20 cellular contexts compared by ENCODE assay signal in the genomic region with DNA sequence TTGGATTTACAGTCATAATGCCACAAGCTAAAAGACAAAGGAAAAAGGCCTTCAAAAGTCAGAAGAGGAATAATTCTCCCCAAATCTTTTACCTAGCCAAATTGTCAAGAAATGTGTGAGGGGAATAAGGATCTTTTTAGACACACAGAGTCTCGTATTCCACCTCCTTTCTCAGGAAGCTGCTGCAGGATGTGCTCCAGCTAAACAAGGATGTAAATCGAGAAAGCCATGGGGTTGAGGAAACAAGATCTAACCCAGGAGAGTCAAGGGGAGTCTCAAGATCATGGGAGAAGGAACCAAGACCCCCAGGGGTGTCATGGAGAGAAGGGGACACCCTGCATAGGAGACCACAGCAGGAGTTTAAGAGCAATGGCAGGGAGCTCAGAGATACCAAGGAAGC.
DNase-seq lines count a peak whose midpoint lies in the region; ATAC-seq, FAIRE-seq and TF ChIP-seq lines count a peak whose summit lies in the region.
"Had no signal": no experiment of that assay in that cellular context is flagged by ENCODE, and none has a peak within 500 bp of the region (broad histone marks: within the 10 kb centered on the region; RNA-seq: fewer than 3 reads in every experiment).

No MANE protein-coding gene starts in this region.

- H3K36me3 ChIP-seq in Panc1 (ENCODE audit: control insufficient read depth, insufficient read depth, low read length) (no peaks in the 10 kb centered on the region), GM12878 (ENCODE audit: control insufficient read depth in 2 of 2, insufficient read depth in 2 of 2, low read length in 1 of 2) (peaks cover 0 to 1% of the 10 kb centered on the region in 2 experiments; a peak in 3 of 4 replicates), BE2C (peaks cover 16% of the 10 kb centered on the region)

- CTCF ChIA-PET in Calu3 (lab: Charles Lee): no interaction called here
- CTCF ChIA-PET in Panc1 (lab: Charles Lee): interaction anchor here (0.5 kb wide), 1 partner anchor 1129 kb away, joined by 9 read pairs; no protein-coding TSS in a partner anchor
- CTCF ChIA-PET in GM12878 (lab: Yijun Ruan, JAX): interaction anchor here (0.6 kb wide), 1 partner anchor 191 kb away, joined by 3 read pairs; no protein-coding TSS in a partner anchor

- no peak for FAIRE-seq in GM12878 (lab: Jason Lieb, UNC)
- FAIRE-seq: A549, D721Med, G401.6, GM12892, H1 had no signal

- ATAC-seq in Panc1: no peak
- ATAC-seq in GM12878: no peak
- no peak for ATAC-seq in naive B cell (ENCODE audit: low read depth in 2 of 2)
- no peak for ATAC-seq in stimulated activated naive CD8-positive, alpha-beta T cell treated with anti-CD3 and anti-CD28 coated beads, Interleukin-15, Interleukin-2, amounts not matched to agents 100 U/mL and 50 U/mL, for 24 hours
- ATAC-seq: A549, HCT116 had no signal

- no peak overlapping the region for H3K9ac ChIP-seq in GM12878 (ENCODE audit: control insufficient read depth, insufficient read depth, low read length)
- H3K9ac ChIP-seq: BLaER1 treated with 17β-estradiol and CSF1 and Interleukin-3, amounts not matched to agents 10 nM and 100 nM had no signal

- no peaks in the 10 kb centered on the region for H3K27me3 ChIP-seq in Panc1 (ENCODE audit: control insufficient read depth, insufficient read depth, low read length)
- H3K27me3 ChIP-seq in GM12878 (replicated peaks in 1 of 2; ENCODE audit: control insufficient read depth in 2 of 2, insufficient read depth in 2 of 2, low read length in 1 of 2): no peaks in the 10 kb centered on the region
- no peaks in the 10 kb centered on the region for H3K27me3 ChIP-seq in BE2C
- H3K27me3 ChIP-seq: BLaER1 treated with 17β-estradiol and CSF1 and Interleukin-3, amounts not matched to agents 10 nM and 100 nM had no signal

- TF ChIP-seq CTCF in Calu3 (IDR thresholded peaks at IDR 0.05; ENCODE audit: unreplicated experiment) (no peak), Panc1 (IDR thresholded peaks at IDR 0.05) (no peak), GM12878 (IDR thresholded peaks at IDR 0.05 in 2 of 3, conservative IDR thresholded peaks at IDR 0.05 in 1 of 3; ENCODE audit: control insufficient read depth in 2 of 3, extremely low read depth in 1 of 3, insufficient read depth in 1 of 3, low read depth in 3 of 3, low read length in 3 of 3) (no peak), BE2C (IDR thresholded peaks at IDR 0.05; ENCODE audit: low read depth, low read length) (no peak)

- H3K27ac Mint-ChIP-seq in Calu3 (ENCODE audit: unreplicated experiment) (peak overlapping the region; percentile 62), naive B cell (peak overlapping the region in 4 of 6 donors; percentile 55 to 93 (median 68))
- H3K27ac Mint-ChIP-seq: CD4-positive, alpha-beta T cell had no signal

- in situ Hi-C loops in Panc1 (cut with HindIII; ENCODE audit: low pct_unique_long_range_greater_than_20kb, low sequenced_read_pairs): no loop called here
- in situ Hi-C loops in GM12878 (cut with MboI): no loop called here

- TF ChIP-seq POLR2A in GM12878 (IDR thresholded peaks at IDR 0.05; ENCODE audit: low read depth, low read length): no peak

- H3K27ac ChIP-seq in Panc1 (ENCODE audit: low read length): no peak overlapping the region
- no peak overlapping the region for H3K27ac ChIP-seq in GM12878 (ENCODE audit: control insufficient read depth, insufficient read depth)
- H3K27ac ChIP-seq: A549; BLaER1 treated with 17β-estradiol and CSF1 and Interleukin-3, amounts not matched to agents 10 nM and 100 nM had no signal

- POLR2A ChIA-PET in Panc1 (lab: Charles Lee) (no interaction called here), GM12878 (lab: Charles Lee) (no interaction called here)

- H3K36me3 Mint-ChIP-seq in Calu3 (ENCODE audit: insufficient read depth, unreplicated experiment) (peaks cover 9% of the 10 kb centered on the region), naive B cell (peaks cover 0 to 28% of the 10 kb centered on the region in 2 donors)

- no peaks in the 10 kb centered on the region for H3K27me3 Mint-ChIP-seq in Calu3 (ENCODE audit: unreplicated experiment)
- H3K27me3 Mint-ChIP-seq in naive B cell: no peaks in the 10 kb centered on the region
- H3K27me3 Mint-ChIP-seq: CD4-positive, alpha-beta T cell had no signal

- intact Hi-C loops in Calu3 (cut with micrococcal nuclease; ENCODE audit: unreplicated experiment): no loop called here
- intact Hi-C loops in Panc1 (cut with micrococcal nuclease; ENCODE audit: unreplicated experiment): no loop called here
- intact Hi-C loops in GM12878 (cut with micrococcal nuclease; ENCODE audit: unreplicated experiment): no loop called here

- H4K20me1 ChIP-seq in GM12878 (ENCODE audit: control insufficient read depth, insufficient read depth): no peaks in the 10 kb centered on the region

- DNase-seq in Calu3: no peak
- no peak for DNase-seq in Panc1 (ENCODE audit: low read depth, low spot score)
- no peak for DNase-seq in GM12878 (ENCODE audit: low read depth, low spot score)
- no peak for DNase-seq in naive B cell
- DNase-seq in BE2C: no peak
- DNase-seq in glomerular visceral epithelial cell (ENCODE audit: extremely low spot score): no peak
- no peak for DNase-seq in putamen (ENCODE audit: low spot score)
- DNase-seq in stimulated activated naive CD8-positive, alpha-beta T cell treated with anti-CD3 and anti-CD28 coated beads, Interleukin-15, Interleukin-2, amounts not matched to agents 100 U/mL and 50 U/mL, for 24 hours: no peak
- DNase-seq: CD4-positive, alpha-beta T cell; DMS153; DMS79 treated with DMSO at 0.1 percent for 48 hours; EL; KBM-7 had no signal

- no peaks in the 10 kb centered on the region for H3K4me1 ChIP-seq in Panc1 (ENCODE audit: control insufficient read depth, insufficient read depth, low read length)
- no peaks in the 10 kb centered on the region for H3K4me1 ChIP-seq in GM12878 (ENCODE audit: control insufficient read depth, insufficient read depth, low read length)
- peaks cover 24% of the 10 kb centered on the region for H3K4me1 ChIP-seq in BE2C
- H3K4me1 ChIP-seq: A549 had no signal

- RAD21 ChIA-PET in GM12878 (lab: Charles Lee; ENCODE audit: unreplicated experiment): no interaction called here

- peaks cover 3% of the 10 kb centered on the region for H3K9me3 Mint-ChIP-seq in Calu3 (ENCODE audit: low read depth, unreplicated experiment)
- H3K9me3 Mint-ChIP-seq in naive B cell: peaks cover 0 to 4% (median 0%) of the 10 kb centered on the region in 7 donors

- H3K9me3 ChIP-seq in Panc1 (ENCODE audit: control insufficient read depth, insufficient read depth, low read depth, low read length): no peaks in the 10 kb centered on the region
- no peaks in the 10 kb centered on the region; the same call in 2 of the 3 replicates for H3K9me3 ChIP-seq in GM12878 (replicated peaks; ENCODE audit: control insufficient read depth, insufficient read depth, low read length)
- H3K9me3 ChIP-seq in BE2C: no peaks in the 10 kb centered on the region
- H3K9me3 ChIP-seq: A549 had no signal

- TF ChIP-seq RAD21 in GM12878 (IDR thresholded peaks at IDR 0.05; ENCODE audit: insufficient read depth, low read depth, low read length): no peak

- BruUV-seq in Calu3 (replicated peaks; lab: Mats Ljungman, UMichigan): no TSS peak
- BruUV-seq in Panc1 (replicated peaks; lab: Mats Ljungman, UMichigan): TSS peak; percentile 65
- TSS peak; percentile 42 for BruUV-seq in GM12878 (replicated peaks; lab: Mats Ljungman, UMichigan)

- H3K4me2 ChIP-seq in GM12878 (ENCODE audit: control insufficient read depth, insufficient read depth): no peak overlapping the region
- H3K4me2 ChIP-seq: A549 had no signal

- 73% methylated on average over 2 of the region's 2 CpGs for WGBS in GM12878 (ENCODE audit: insufficient coverage, insufficient replicate concordance, low lambda C conversion rate, missing lambda C conversion rate)

- H2AFZ ChIP-seq in GM12878 (ENCODE audit: control insufficient read depth, low read depth, low read length): no peak overlapping the region

- H3K79me2 ChIP-seq in GM12878 (ENCODE audit: control insufficient read depth, insufficient read depth, low read length): no peaks in the 10 kb centered on the region

- H3K4me1 Mint-ChIP-seq in Calu3 (ENCODE audit: low read depth, unreplicated experiment) (no peaks in the 10 kb centered on the region), naive B cell (peaks cover 12 to 23% (median 18%) of the 10 kb centered on the region in 3 donors)

- TF ChIP-seq EP300 in GM12878 (IDR thresholded peaks at IDR 0.05; ENCODE audit: borderline replicate concordance in 1 of 2, control insufficient read depth in 1 of 2, low read depth in 2 of 2, low read length in 2 of 2): no peak

- SMC1A ChIA-PET in GM12878 (lab: Charles Lee; ENCODE audit: uncharacterized antibody, unreplicated experiment): no interaction called here

- H3K4me3 Mint-ChIP-seq in Calu3 (ENCODE audit: low read depth, unreplicated experiment) (no peak overlapping the region), naive B cell (no peak overlapping the region)
- H3K4me3 Mint-ChIP-seq: CD4-positive, alpha-beta T cell had no signal

- H3K4me3 ChIP-seq in Panc1 (ENCODE audit: low read depth in 2 of 2, low read length in 2 of 2): no peak overlapping the region
- H3K4me3 ChIP-seq in GM12878: no peak overlapping the region
- no peak overlapping the region for H3K4me3 ChIP-seq in BE2C (ENCODE audit: low read depth, low read length)
- H3K4me3 ChIP-seq: A549; BLaER1 treated with 17β-estradiol and CSF1 and Interleukin-3, amounts not matched to agents 10 nM and 100 nM had no signal

TF ChIP-seq in GM12878, 131 proteins besides CTCF, POLR2A, EP300 and RAD21:
- TF ChIP-seq EZH2 (IDR thresholded peaks at IDR 0.05; ENCODE audit: borderline replicate concordance, control insufficient read depth, low read depth, low read length) (no peak), NRF1 (conservative IDR thresholded peaks at IDR 0.05; ENCODE audit: low read depth, low read length) (no peak), RCOR1 (conservative IDR thresholded peaks at IDR 0.05; ENCODE audit: low read depth, low read length) (no peak), KDM1A (IDR thresholded peaks at IDR 0.05; ENCODE audit: borderline replicate concordance) (no peak), HCFC1 (IDR thresholded peaks at IDR 0.05; ENCODE audit: low read length) (no peak), JUND (IDR thresholded peaks at IDR 0.05; ENCODE audit: low read depth, low read length) (no peak), FOS (IDR thresholded peaks at IDR 0.05; ENCODE audit: borderline replicate concordance, extremely low read depth, insufficient read length) (no peak)
